8 cellular contexts compared by ENCODE assay signal in genomic region chr1:148522561-148523204, GRCh38. TPM values are rescaled to one million over a fixed set of nuclear protein-coding genes. Genes with fewer than 3 reads are reported as not detected.
A peak's percentile ranks its signal among the peaks of the same experiment; 100 is the strongest.
DNase-seq lines count a peak whose midpoint lies in the region; ATAC-seq lines count a peak whose summit lies in the region.
"Not testable (repeated sequence)": the region's sequence is repeated elsewhere in the genome, so short reads cannot be mapped to it uniquely, and the experiment has no call there.

No MANE protein-coding gene starts in this region.

- in situ Hi-C loops in Caki2 (cut with HindIII; ENCODE audit: low pct_unique_long_range_greater_than_20kb, low sequenced_read_pairs) = not testable (repeated sequence)

- H3K27ac ChIP-seq in epithelial cell of prostate = peak overlapping the region; percentile 64

- peak; percentile 81 for ATAC-seq in GM21390 (IDR thresholded peaks at IDR 0.05; ENCODE audit: unreplicated experiment)

- DNase-seq in Caki2 (ENCODE audit: low read depth) = peak; percentile 95
- DNase-seq in HS-5 (ENCODE audit: low read depth) = peak; percentile 38
- peak; percentile 99 for DNase-seq in OCI-M1 (lab: John Stamatoyannopoulos, UW)
- DNase-seq in activated T-cell treated with anti-CD3 and anti-CD28 coated beads for 24 hours (ENCODE audit: low read depth) = peak; percentile 89
- DNase-seq in epithelial cell of prostate (ENCODE audit: low read depth, low spot score) = peak; percentile 97
- DNase-seq in mucosa of gallbladder (ENCODE audit: low spot score) = peak; percentile 91
- peak; percentile 72 to 82 for DNase-seq in stimulated activated CD8-positive, alpha-beta memory T cell treated with anti-CD3 and anti-CD28 coated beads, Interleukin-15, amount 100 ng/mL, for 4 hours (ENCODE audit: low read depth in 2 of 2)

RNA-seq across cellular contexts. Expression of gene PPIAL4G, which starts 39.6 kb away (rescaled TPM):
- not detected in 2 replicates for total RNA-seq in Caki2 (2014; rRNA removed; shearing (Covaris generic); ENCODE audit: low replicate concordance)
- total RNA-seq in mucosa of gallbladder = 0.09 TPM

Comparison
In these comparisons a context has a peak if more than half of its experiments do, and no peak if none do; other contexts are left out.
1. Peak in every context shown above with its lines: DNase-seq, ATAC-seq and H3K27ac ChIP-seq.
2. DNase-seq: peak in every context shown above with its lines; median percentile 99 in OCI-M1; 97 in epithelial cell of prostate; 95 in Caki2; 91 in mucosa of gallbladder; 89 in activated T-cell treated with anti-CD3 and anti-CD28 coated beads for 24 hours; 77 in stimulated activated CD8-positive, alpha-beta memory T cell treated with anti-CD3 and anti-CD28 coated beads, Interleukin-15, amount 100 ng/mL, for 4 hours; 38 in HS-5.